In genomic region chr12:121673013-121673441, GRCh38 we compare ENCODE assay signal across 8 cellular contexts. TPM values are rescaled to one million over a fixed set of nuclear protein-coding genes. Genes with fewer than 3 reads are reported as not detected.
A peak's percentile ranks its signal among the peaks of the same experiment; 100 is the strongest.
DNase-seq lines count a peak whose midpoint lies in the region; ATAC-seq and TF ChIP-seq lines count a peak whose summit lies in the region.

No MANE protein-coding gene starts in this region.

- peak; percentile 43 for DNase-seq in COLO668 (lab: John Stamatoyannopoulos, UW; ENCODE audit: unreplicated experiment)
- peak; percentile 85 for DNase-seq in MCF 10A (ENCODE audit: unreplicated experiment)
- peak; percentile 45 for DNase-seq in mesendoderm
- no peak for DNase-seq in dedifferentiated amniotic fluid mesenchymal stem cell (ENCODE audit: extremely low spot score)
- no peak for DNase-seq in NCI-H2107 treated with DMSO at 0.1 percent for 48 hours (lab: John Stamatoyannopoulos, UW; ENCODE audit: unreplicated experiment)

- no peaks in the 10 kb centered on the region for H3K27me3 Mint-ChIP-seq in MCF 10A (ENCODE audit: insufficient read depth, unreplicated experiment)

- H3K4me2 ChIP-seq in KMS-11: peak overlapping the region; percentile 51; the same call in 1 of the 2 replicates
- no peak overlapping the region for H3K4me2 ChIP-seq in mesendoderm (ENCODE audit: low read length)

- no peak overlapping the region for H3K9ac ChIP-seq in KMS-11
- peak overlapping the region; percentile 34 for H3K9ac ChIP-seq in mesendoderm (ENCODE audit: low read length)

- H3K36me3 ChIP-seq in KMS-11 (ENCODE audit: insufficient read depth) (no peaks in the 10 kb centered on the region), mesendoderm (ENCODE audit: control insufficient read depth, insufficient read depth, low read length) (no peaks in the 10 kb centered on the region)

- no peaks in the 10 kb centered on the region for H3K27me3 ChIP-seq in KMS-11 (ENCODE audit: insufficient read depth, low read depth)
- H3K27me3 ChIP-seq in mesendoderm (ENCODE audit: insufficient read depth, low read length, poor library complexity): no peaks in the 10 kb centered on the region

- WGBS in mesendoderm (ENCODE audit: extremely low coverage, insufficient coverage, low lambda C conversion rate): no CpG with 5 or more reads among the region's 12 CpGs

- H3K9me3 Mint-ChIP-seq in MCF 10A (ENCODE audit: unreplicated experiment): no peaks in the 10 kb centered on the region

- H3K4me3 ChIP-seq in KMS-11 (IDR thresholded peaks at IDR 0.05; ENCODE audit: insufficient read depth, low read depth, low read length): no peak overlapping the region
- H3K4me3 ChIP-seq in mesendoderm (ENCODE audit: low read length): no peak overlapping the region

- H3K79me1 ChIP-seq in mesendoderm (ENCODE audit: low read length): no peaks in the 10 kb centered on the region

- H2BK5ac ChIP-seq in mesendoderm (ENCODE audit: low read length): no peak overlapping the region

- H3K79me2 ChIP-seq in KMS-11 (ENCODE audit: insufficient read depth, low read depth) (no peaks in the 10 kb centered on the region), mesendoderm (ENCODE audit: control insufficient read depth, insufficient read depth, low read length) (no peaks in the 10 kb centered on the region)

- peaks cover 16% of the 10 kb centered on the region for H3K4me1 ChIP-seq in KMS-11 (ENCODE audit: low read depth, poor library complexity, severe bottlenecking)
- H3K4me1 ChIP-seq in mesendoderm (ENCODE audit: control insufficient read depth, low read depth, low read length): no peaks in the 10 kb centered on the region

- H3K27ac ChIP-seq in KMS-11: no peak overlapping the region
- H3K27ac ChIP-seq in mesendoderm (ENCODE audit: low read depth, low read length): peak overlapping the region; percentile 29

- no TSS peak for BruUV-seq in MCF 10A (replicated peaks; lab: Mats Ljungman, UMichigan)

- H3K56ac ChIP-seq in mesendoderm (ENCODE audit: low read length): peak overlapping the region; percentile 73

- H3K4ac ChIP-seq in mesendoderm (ENCODE audit: low read depth, low read length): peak overlapping the region; percentile 18

- no peak overlapping the region for H2AK5ac ChIP-seq in mesendoderm (ENCODE audit: low read length)

- ATAC-seq in HG03159 (IDR thresholded peaks at IDR 0.05; ENCODE audit: unreplicated experiment) (no peak), HG03097 (IDR thresholded peaks at IDR 0.05; ENCODE audit: low FRiP score, unreplicated experiment) (no peak)

- peak overlapping the region; percentile 28 for H3K4me3 Mint-ChIP-seq in MCF 10A (ENCODE audit: unreplicated experiment)

- no peak overlapping the region for H4K5ac ChIP-seq in mesendoderm (ENCODE audit: low read length)

- H4K20me1 ChIP-seq in KMS-11 (ENCODE audit: insufficient read depth): no peaks in the 10 kb centered on the region

- peak overlapping the region; percentile 16 for H3K27ac Mint-ChIP-seq in MCF 10A (ENCODE audit: low read depth, unreplicated experiment)

- CTCF ChIA-PET in MCF 10A (lab: Yijun Ruan, JAX): interaction anchor here (0.7 to 2.9 kb wide), 2 partner anchors 13 to 78 kb away, joined by 3 to 10 read pairs; no protein-coding TSS in a partner anchor

- H3K23ac ChIP-seq in mesendoderm (ENCODE audit: low read length): no peak overlapping the region

- H2AFZ ChIP-seq in KMS-11 (ENCODE audit: low read depth): peak overlapping the region; percentile 81

- H3K36me3 Mint-ChIP-seq in MCF 10A (ENCODE audit: insufficient read depth, unreplicated experiment): no peaks in the 10 kb centered on the region

- H2BK120ac ChIP-seq in mesendoderm (ENCODE audit: low read depth, low read length): no peak overlapping the region

- H3K4me1 Mint-ChIP-seq in MCF 10A (ENCODE audit: insufficient read depth, unreplicated experiment): peaks cover 10% of the 10 kb centered on the region

- no peak overlapping the region for H2BK15ac ChIP-seq in mesendoderm (replicated peaks; ENCODE audit: low read depth)

- H3K18ac ChIP-seq in mesendoderm (ENCODE audit: low read length): peak overlapping the region; percentile 77

- POLR2A ChIA-PET in MCF 10A (lab: Yijun Ruan, JAX): interaction anchor here (0.6 kb wide), 1 partner anchor 146 kb away, joined by 3 read pairs; no protein-coding TSS in a partner anchor

- TF ChIP-seq CTCF in KMS-11 (conservative IDR thresholded peaks at IDR 0.05; ENCODE audit: low read depth, low read length) (no peak), MCF 10A (IDR thresholded peaks at IDR 0.05; ENCODE audit: unreplicated experiment) (no peak)

- H4K8ac ChIP-seq in mesendoderm (ENCODE audit: low read depth, low read length): no peak overlapping the region

- intact Hi-C loops in MCF 10A (cut with micrococcal nuclease): loop anchor here (2.0 kb wide), 1 partner anchor 46 kb away; the partner anchor contains the start of gene ORAI1

RNA-seq across cellular contexts. Expression of gene MORN3, which starts 3.6 kb away (rescaled TPM):
- 0.35 and 0.52 TPM in 2 replicates for total RNA-seq in MCF 10A (2022)
- polyA plus RNA-seq in mesendoderm (2013, experiment 1 of 2): 0.79 TPM
- polyA plus RNA-seq in mesendoderm (2013, experiment 2 of 2): 0.98 TPM

RNA-seq across cellular contexts. Expression of gene TMEM120B, which starts 39.5 kb away (rescaled TPM):
- 10.5 and 14.2 TPM in 2 replicates for total RNA-seq in MCF 10A (2022)
- 16.1 TPM for polyA plus RNA-seq in mesendoderm (2013, experiment 1 of 2)
- polyA plus RNA-seq in mesendoderm (2013, experiment 2 of 2): 15.8 TPM

RNA-seq across cellular contexts. Expression of gene ORAI1, which starts 46.7 kb away (rescaled TPM):
- total RNA-seq in MCF 10A (2022): 12.1 and 16.3 TPM in 2 replicates
- 26.1 TPM for polyA plus RNA-seq in mesendoderm (2013, experiment 1 of 2)
- 27.7 TPM for polyA plus RNA-seq in mesendoderm (2013, experiment 2 of 2)

Comparison
In these comparisons a context has a peak if more than half of its experiments do, and no peak if none do; other contexts are left out.
1. DNase-seq: peak in COLO668 (single experiment), MCF 10A (single experiment) and mesendoderm (single experiment); none in dedifferentiated amniotic fluid mesenchymal stem cell (single experiment) and NCI-H2107 treated with DMSO at 0.1 percent for 48 hours (single experiment).